In genomic region chr10:35331894-35332640, GRCh38 we compare ENCODE assay signal across 8 cellular contexts. TPM values are rescaled to one million over a fixed set of nuclear protein-coding genes. Genes with fewer than 3 reads are reported as not detected.
DNase-seq lines count a peak whose midpoint lies in the region; TF ChIP-seq lines count a peak whose summit lies in the region.
"Had no signal": no experiment of that assay in that cellular context is flagged by ENCODE, and none has a peak within 500 bp of the region (broad histone marks: within the 10 kb centered on the region; RNA-seq: fewer than 3 reads in every experiment).

No MANE protein-coding gene starts in this region.

- peak overlapping the region; percentile 30 for H3K9ac ChIP-seq in GM23248

- POLR2A ChIA-PET in PC-9 (lab: Charles Lee; ENCODE audit: unreplicated experiment), result interaction anchor here (0.6 to 0.7 kb wide), 3 partner anchors 25 to 259 kb away, joined by 4 to 5 read pairs (median 4); no protein-coding TSS in a partner anchor

- peaks cover 38% of the 10 kb centered on the region for H3F3A ChIP-seq in GM23248 (ENCODE audit: insufficient read depth)
- peaks cover 23% of the 10 kb centered on the region for H3F3A ChIP-seq in PC-9 (ENCODE audit: insufficient read depth, low read depth)

- H4K20me1 ChIP-seq in GM23248 (ENCODE audit: insufficient read depth), result no peaks in the 10 kb centered on the region
- H4K20me1 ChIP-seq in PC-9 (ENCODE audit: insufficient read depth), result no peaks in the 10 kb centered on the region

- WGBS in GM23248 (ENCODE audit: low coverage in 1 of 2, low lambda C conversion rate in 2 of 2, missing lambda C conversion rate in 2 of 2), 2 experiments, result 35 to 43% methylated on average over 6 of the region's 6 CpGs
- WGBS in sigmoid colon, 2 donors, result 67 to 70% methylated on average over 6 of the region's 6 CpGs

- BruUV-seq in PC-9 (replicated peaks; lab: Mats Ljungman, UMichigan), result no TSS peak

- no peak for TF ChIP-seq POLR2A in sigmoid colon (IDR thresholded peaks at IDR 0.05)

- peak; percentile 2 to 69 (median 57) for TF ChIP-seq EP300 in sigmoid colon (IDR thresholded peaks at IDR 0.05)

- intact Hi-C loops in PC-9 (cut with micrococcal nuclease; ENCODE audit: unreplicated experiment) (loop anchor here (1.0 to 10.0 kb wide), 3 partner anchors 77 to 220 kb away; partner anchors contain the start of gene CREM), sigmoid colon (cut with DNase I) (loop anchor here (10.0 kb wide), 1 partner anchor 123 kb away; no protein-coding TSS in a partner anchor)

- H2AFZ ChIP-seq in GM23248 (no peak overlapping the region), PC-9 (no peak overlapping the region)

- no peaks in the 10 kb centered on the region for H3K9me2 ChIP-seq in GM23248 (ENCODE audit: insufficient read depth)
- no peaks in the 10 kb centered on the region for H3K9me2 ChIP-seq in PC-9 (ENCODE audit: insufficient read depth)

- peak; percentile 96 for DNase-seq in GM23248
- peak; percentile 43 to 88 for DNase-seq in PC-9
- DNase-seq in fibroblast of peridontal ligament (ENCODE audit: extremely low read depth), result peak; percentile 87
- DNase-seq in sigmoid colon, result peak; percentile 73
- DNase-seq in C1 segment of cervical spinal cord (lab: John Stamatoyannopoulos, UW), result no peak
- no peak for DNase-seq in midbrain (lab: John Stamatoyannopoulos, UW)
- DNase-seq in GM13977 (ENCODE audit: low spot score), result no peak
- DNase-seq: Karpas-422 had no signal

- H3K79me2 ChIP-seq in GM23248 (ENCODE audit: insufficient read depth) (peaks cover 84% of the 10 kb centered on the region), PC-9 (ENCODE audit: low read depth) (peaks cover 76% of the 10 kb centered on the region)

- no peaks in the 10 kb centered on the region for H3K9me3 ChIP-seq in GM23248 (ENCODE audit: low read depth)
- no peaks in the 10 kb centered on the region for H3K9me3 ChIP-seq in PC-9 (ENCODE audit: insufficient read depth, low read depth)
- H3K9me3 ChIP-seq in sigmoid colon, result no peaks in the 10 kb centered on the region

- H3K4me1 ChIP-seq in GM23248 (ENCODE audit: insufficient read depth) (peaks cover 35% of the 10 kb centered on the region), PC-9 (replicated peaks; ENCODE audit: insufficient read depth) (peaks cover 35% of the 10 kb centered on the region), sigmoid colon (peaks cover 0 to 83% (median 79%) of the 10 kb centered on the region in 4 donors)

- CTCF ChIA-PET in PC-9 (lab: Charles Lee), result no interaction called here

- in situ Hi-C loops in GM23248 (cut with MboI) (no loop called here), GM13977 (cut with MboI; ENCODE audit: low pct_unique_long_range_greater_than_20kb, low sequenced_read_pairs, unreplicated experiment) (no loop called here)

- H3K4me2 ChIP-seq in GM23248 (ENCODE audit: unreplicated experiment), result peak overlapping the region; percentile 2
- H3K4me2 ChIP-seq in PC-9, result peak overlapping the region; percentile 58

- no peak for TF ChIP-seq CTCF in PC-9 (conservative IDR thresholded peaks at IDR 0.05)
- TF ChIP-seq CTCF in sigmoid colon (IDR thresholded peaks at IDR 0.05), result no peak
- no peak for TF ChIP-seq CTCF in GM13977 (IDR thresholded peaks at IDR 0.05; ENCODE audit: extremely low read depth, insufficient read depth, missing control alignments)

- H3K36me3 ChIP-seq in GM23248 (ENCODE audit: low read depth), result no peaks in the 10 kb centered on the region
- peaks cover 9% of the 10 kb centered on the region; the same call in 1 of the 2 replicates for H3K36me3 ChIP-seq in PC-9 (ENCODE audit: low read depth)
- H3K36me3 ChIP-seq in sigmoid colon, result no peaks in the 10 kb centered on the region

- H3K27ac ChIP-seq in GM23248 (peak overlapping the region; percentile 77), PC-9 (peak overlapping the region; percentile 96), sigmoid colon (peak overlapping the region; percentile 55 to 96 (median 82))

- no peak overlapping the region for H3K4me3 ChIP-seq in GM23248
- no peak overlapping the region for H3K4me3 ChIP-seq in PC-9
- H3K4me3 ChIP-seq in sigmoid colon, result no peak overlapping the region

- no peaks in the 10 kb centered on the region for H3K27me3 ChIP-seq in GM23248 (replicated peaks; ENCODE audit: insufficient read depth)
- H3K27me3 ChIP-seq in PC-9 (ENCODE audit: insufficient read depth, low read depth), result no peaks in the 10 kb centered on the region
- H3K27me3 ChIP-seq in sigmoid colon, result no peaks in the 10 kb centered on the region

RNA-seq across cellular contexts. Expression of gene CCNY, which starts 4.2 kb away (rescaled TPM):
- total RNA-seq in GM23248 (2014; rRNA removed; shearing (Covaris generic)), result 57.8 and 70.4 TPM in 2 replicates
- polyA plus RNA-seq in GM23248 (2016; fragmentation: Nextera tagmentation; extraction: Ambion mirVana) (12.3 and 12.8 TPM in 2 replicates), sigmoid colon (10 to 100 TPM; 24.0 to 27.7 (median 25.2) TPM)
- total RNA-seq in PC-9 (2021) (54.9 and 69.5 TPM in 2 replicates), sigmoid colon (10 to 100 TPM; 35.7 to 45.7 (median 40.7) TPM)

Comparison
In these comparisons a context has a peak if more than half of its experiments do, and no peak if none do; other contexts are left out.
1. DNase-seq: peak in GM23248 (single experiment), PC-9 (2 of 2), fibroblast of peridontal ligament (single experiment) and sigmoid colon (single experiment); none in C1 segment of cervical spinal cord (0 of 14), midbrain (single experiment) and GM13977 (single experiment).
2. Peak in every context shown above with its lines, with median percentiles within 50 percentile points of each other: H3K27ac ChIP-seq.